Comparison of ENCODE assay signal across 7 cellular contexts in genomic region chr2:69013123-69013836, GRCh38. TPM values are rescaled to one million over a fixed set of nuclear protein-coding genes. Genes with fewer than 3 reads are reported as not detected.
DNase-seq lines count a peak whose midpoint lies in the region; ATAC-seq and TF ChIP-seq lines count a peak whose summit lies in the region.

Gene ANTXR1 (plus strand): TSS chr2:69013179. CDS start chr2:69013500, 321 bp downstream.

- peaks cover 60% of the 10 kb centered on the region for H3K27me3 Mint-ChIP-seq in activated B cell treated with CpG ODN at 0.5 μM for 24 hours

- TF ChIP-seq CTCF in activated B cell treated with CpG ODN at 0.5 μM for 24 hours (IDR thresholded peaks at IDR 0.05) (no peak), esophagus muscularis mucosa (IDR thresholded peaks at IDR 0.05) (peak in 2 of 3 experiments; percentile 3 to 22), transverse colon (IDR thresholded peaks at IDR 0.05) (peak in 1 of 5 experiments; percentile 35)

- no peaks in the 10 kb centered on the region for H3K36me3 ChIP-seq in esophagus muscularis mucosa
- H3K36me3 ChIP-seq in transverse colon: no peaks in the 10 kb centered on the region

- no peaks in the 10 kb centered on the region for H3K36me3 Mint-ChIP-seq in activated B cell treated with CpG ODN at 0.5 μM for 24 hours (ENCODE audit: low read depth)

- TF ChIP-seq EP300 in esophagus muscularis mucosa (IDR thresholded peaks at IDR 0.05) (no peak), transverse colon (IDR thresholded peaks at IDR 0.05; ENCODE audit: low read depth) (no peak)

- ATAC-seq in activated B cell treated with CpG ODN at 0.5 μM for 24 hours (ENCODE audit: low read depth): no peak
- no peak for ATAC-seq in HG02870 (IDR thresholded peaks at IDR 0.05; ENCODE audit: unreplicated experiment)

- H3K4me1 ChIP-seq in esophagus muscularis mucosa (peaks cover 25 to 57% (median 54%) of the 10 kb centered on the region in 4 donors), mononuclear cell (ENCODE audit: insufficient read depth, low read length) (peaks cover 20% of the 10 kb centered on the region), transverse colon (peaks cover 0 to 45% (median 14%) of the 10 kb centered on the region in 4 donors)

- TF ChIP-seq POLR2A in esophagus muscularis mucosa (IDR thresholded peaks at IDR 0.05; ENCODE audit: low read depth): no peak
- TF ChIP-seq POLR2A in transverse colon (IDR thresholded peaks at IDR 0.05): peak; percentile 32

- no peaks in the 10 kb centered on the region for H3K9me3 ChIP-seq in esophagus muscularis mucosa
- H3K9me3 ChIP-seq in mononuclear cell (ENCODE audit: low read depth, low read length): no peaks in the 10 kb centered on the region
- no peaks in the 10 kb centered on the region for H3K9me3 ChIP-seq in transverse colon

- H3K27me3 ChIP-seq in esophagus muscularis mucosa (no peaks in the 10 kb centered on the region), mononuclear cell (ENCODE audit: insufficient read depth, low read length) (peaks cover 68% of the 10 kb centered on the region), transverse colon (peaks cover 45% of the 10 kb centered on the region)

- H3K27ac Mint-ChIP-seq in activated B cell treated with CpG ODN at 0.5 μM for 24 hours: no peak within 1 kb of the TSS

- H3K27ac ChIP-seq in esophagus muscularis mucosa (replicated peaks in 1 of 4) (peak within 1 kb of the TSS; percentile 91 to 93 (median 92)), transverse colon (peak within 1 kb of the TSS; percentile 81 to 88 (median 86))

- intact Hi-C loops in activated B cell treated with CpG ODN at 0.5 μM for 24 hours (cut with micrococcal nuclease): loop anchor here (1.0 to 5.0 kb wide), 2 partner anchors 294 to 546 kb away; partner anchors contain the start of genes APLF and FBXO48
- intact Hi-C loops in esophagus muscularis mucosa (cut with DNase I): loop anchor here (5.0 kb wide), 2 partner anchors 71 to 424 kb away; partner anchors contain the start of gene NFU1
- intact Hi-C loops in transverse colon (cut with DNase I; ENCODE audit: low total_unique reads): no loop called here

- CTCF ChIA-PET in activated B cell treated with CpG ODN at 0.5 μM for 24 hours (lab: Charles Lee): no interaction called here

- POLR2A ChIA-PET in activated B cell treated with CpG ODN at 0.5 μM for 24 hours (lab: Charles Lee): no interaction called here

- in situ Hi-C loops in G401 (cut with HindIII; ENCODE audit: low sequenced_read_pairs) (no loop called here), transverse colon (cut with MboI; ENCODE audit: low pct_ligation_motif_present in 1 of 4, low pct_unique_long_range_greater_than_20kb in 1 of 4, low sequenced_read_pairs in 3 of 4) (loop anchor here in 2 of 4 donors (10.0 kb wide), 1 partner anchor 292 kb away; no protein-coding TSS in a partner anchor)

- H3K9me3 Mint-ChIP-seq in activated B cell treated with CpG ODN at 0.5 μM for 24 hours: no peaks in the 10 kb centered on the region

- WGBS in esophagus muscularis mucosa: under 1% methylated on average over 37 of the region's 63 CpGs
- 3% methylated on average over 61 of the region's 63 CpGs; no CpG with 5 or more reads in 1 of the 2 donors for WGBS in transverse colon (ENCODE audit: low coverage in 1 of 2), 2 donors

- peak within 1 kb of the TSS; percentile 80 to 94 (median 90) for H3K4me3 ChIP-seq in esophagus muscularis mucosa
- H3K4me3 ChIP-seq in mononuclear cell (ENCODE audit: low read length): peak within 1 kb of the TSS; percentile 40
- peak within 1 kb of the TSS; percentile 44 to 80 (median 57) for H3K4me3 ChIP-seq in transverse colon

- H3K4me1 Mint-ChIP-seq in activated B cell treated with CpG ODN at 0.5 μM for 24 hours: peaks cover 14% of the 10 kb centered on the region

- peak; percentile 61 for DNase-seq in G401 (ENCODE audit: low spot score)
- DNase-seq in NCI-H1436 (lab: John Stamatoyannopoulos, UW): peak; percentile 68
- no peak for DNase-seq in activated B cell treated with CpG ODN at 0.5 μM for 24 hours
- DNase-seq in esophagus muscularis mucosa (ENCODE audit: extremely low spot score): no peak
- peak; percentile 31 for DNase-seq in transverse colon

- H3K4me3 Mint-ChIP-seq in activated B cell treated with CpG ODN at 0.5 μM for 24 hours: peak within 1 kb of the TSS; percentile 64

RNA-seq across cellular contexts. Expression of gene ANTXR1, which starts in this region (rescaled TPM):
- total RNA-seq in G401 (2014; rRNA removed; shearing (Covaris generic)): 7.1 and 8.1 TPM in 2 replicates
- total RNA-seq in activated B cell treated with CpG ODN at 0.5 μM for 24 hours: not detected in 2 replicates
- 100 to 1,000 TPM in 1 of 4 donors, 10 to 100 TPM in 3; 74.6 to 115 (median 92.1) TPM for total RNA-seq in esophagus muscularis mucosa
- under 0.01 TPM for total RNA-seq in mononuclear cell
- total RNA-seq in transverse colon: 100 to 1,000 TPM in 1 of 4 donors, 10 to 100 TPM in 1, 1 to 10 TPM in 2; 7.1 to 101 (median 15.8) TPM

Comparison
In these comparisons a context has a peak if more than half of its experiments do, and no peak if none do; other contexts are left out.
1. DNase-seq: peak in G401 (single experiment), NCI-H1436 (single experiment) and transverse colon (single experiment); none in activated B cell treated with CpG ODN at 0.5 μM for 24 hours (single experiment) and esophagus muscularis mucosa (single experiment).
2. Peak in every context shown above with its lines, with median percentiles within 50 percentile points of each other: H3K4me3 ChIP-seq.